In genomic region chr3:188211476-188211875, GRCh38 we compare ENCODE assay signal across 17 cellular contexts. TPM values are rescaled to one million over a fixed set of nuclear protein-coding genes. Genes with fewer than 3 reads are reported as not detected.
DNase-seq lines count a peak whose midpoint lies in the region; ATAC-seq and TF ChIP-seq lines count a peak whose summit lies in the region.
"Had no signal": no experiment of that assay in that cellular context is flagged by ENCODE, and none has a peak within 500 bp of the region (broad histone marks: within the 10 kb centered on the region; RNA-seq: fewer than 3 reads in every experiment).

No MANE protein-coding gene starts in this region.

- H3K27ac ChIP-seq in VCaP (peak overlapping the region; percentile 77), right cardiac atrium (ENCODE audit: low read length) (peak overlapping the region; percentile 40), gastrocnemius medialis (peak overlapping the region in 3 of 4 donors; percentile 27 to 97 (median 92))

- peak; percentile 69 for DNase-seq in AG10803 (ENCODE audit: low read depth)
- DNase-seq in right cardiac atrium, result no peak
- DNase-seq in gastrocnemius medialis, result no peak
- DNase-seq in NCI-H2081 treated with DMSO at 0.1 percent for 48 hours (lab: John Stamatoyannopoulos, UW), result no peak
- no peak for DNase-seq in head of caudate nucleus
- DNase-seq in germinal center (ENCODE audit: low spot score), result no peak
- DNase-seq: activated CD8-positive, alpha-beta T cell treated with anti-CD3 and anti-CD28 coated beads, Interleukin-2, amount 10 ng/mL, durations not matched to agents 7 days and 5 days; activated naive CD4-positive, alpha-beta T cell treated with Interleukin-2 at 50 U/mL for 16 hours; BE2C; central memory CD4-positive, alpha-beta T cell; MV-4-11; NCI-H446; T1000 had no signal

- no peak overlapping the region for H3K4me3 ChIP-seq in AG10803 (ENCODE audit: low read length)
- no peak overlapping the region for H3K4me3 ChIP-seq in right cardiac atrium (ENCODE audit: low read length)
- H3K4me3 ChIP-seq in gastrocnemius medialis, result no peak overlapping the region

- H3K9me3 ChIP-seq in right cardiac atrium (ENCODE audit: control insufficient read depth, low read length) (no peaks in the 10 kb centered on the region), gastrocnemius medialis (no peaks in the 10 kb centered on the region)
- H3K9me3 ChIP-seq: BE2C had no signal

- peaks cover 8% of the 10 kb centered on the region for H3K4me1 ChIP-seq in right cardiac atrium (ENCODE audit: control insufficient read depth, insufficient read depth, low read length)
- peaks cover 22 to 41% of the 10 kb centered on the region in 2 donors for H3K4me1 ChIP-seq in gastrocnemius medialis
- H3K4me1 ChIP-seq: BE2C had no signal

- intact Hi-C loops in right cardiac atrium (cut with DNase I) (no loop called here), gastrocnemius medialis (cut with DNase I; ENCODE audit: low total_unique reads) (no loop called here), head of caudate nucleus (cut with DNase I) (no loop called here)

- no peaks in the 10 kb centered on the region for H3K36me3 ChIP-seq in gastrocnemius medialis
- H3K36me3 ChIP-seq: BE2C had no signal

- TF ChIP-seq POLR2A in gastrocnemius medialis (IDR thresholded peaks at IDR 0.05), result no peak

- ATAC-seq in right cardiac atrium (peak in 1 of 2 donors; percentile 30), gastrocnemius medialis (no peak), HG03457 (IDR thresholded peaks at IDR 0.05; ENCODE audit: unreplicated experiment) (no peak)
- ATAC-seq: activated CD8-positive, alpha-beta T cell treated with anti-CD3 and anti-CD28 coated beads, Interleukin-2, amount 10 ng/mL, durations not matched to agents 7 days and 5 days; HCT116; Panc1 had no signal

- 75% methylated on average over 4 of the region's 4 CpGs for WGBS in right cardiac atrium

- H3K27me3 ChIP-seq in right cardiac atrium (ENCODE audit: control insufficient read depth, insufficient read depth), result no peaks in the 10 kb centered on the region
- no peaks in the 10 kb centered on the region for H3K27me3 ChIP-seq in gastrocnemius medialis
- H3K27me3 ChIP-seq: BE2C had no signal

- in situ Hi-C loops in gastrocnemius medialis (cut with MboI; ENCODE audit: low sequenced_read_pairs in 4 of 4), result loop anchor here in 1 of 4 donors (25.0 kb wide), 1 partner anchor 474 kb away; the partner anchor contains the start of gene BCL6

- TF ChIP-seq CTCF in AG10803 (conservative IDR thresholded peaks at IDR 0.05; ENCODE audit: low read length) (no peak), VCaP (conservative IDR thresholded peaks at IDR 0.05) (no peak), gastrocnemius medialis (IDR thresholded peaks at IDR 0.05 in 4 of 5, conservative IDR thresholded peaks at IDR 0.05 in 1 of 5) (no peak)

RNA-seq across cellular contexts. Expression of gene LPP, which starts 57.5 kb away (rescaled TPM):
- total RNA-seq in right cardiac atrium (100 to 1,000 TPM; 141 to 205 (median 171) TPM), gastrocnemius medialis (10 to 100 TPM; 56.0 to 65.7 (median 58.1) TPM)
- polyA plus RNA-seq in right cardiac atrium, result 14.5 TPM

Comparison
In these comparisons a context has a peak if more than half of its experiments do, and no peak if none do; other contexts are left out.
1. H3K27ac ChIP-seq: peak in every context shown above with its lines; median percentile 92 in gastrocnemius medialis; 77 in VCaP; 40 in right cardiac atrium.